9 cellular contexts compared by ENCODE assay signal in genomic region chr1:24189528-24189927, GRCh38. TPM values are rescaled to one million over a fixed set of nuclear protein-coding genes. Genes with fewer than 3 reads are reported as not detected.
DNase-seq lines count a peak whose midpoint lies in the region; ATAC-seq and TF ChIP-seq lines count a peak whose summit lies in the region.
"Had no signal": no experiment of that assay in that cellular context is flagged by ENCODE, and none has a peak within 500 bp of the region (broad histone marks: within the 10 kb centered on the region; RNA-seq: fewer than 3 reads in every experiment).

No MANE protein-coding gene starts in this region.

- H3K4me1 ChIP-seq in OCI-LY3 (ENCODE audit: low read length) (peaks cover 82% of the 10 kb centered on the region), upper lobe of right lung (peaks cover 36% of the 10 kb centered on the region)

- H3K36me3 ChIP-seq in OCI-LY3 (replicated peaks; ENCODE audit: low read depth, low read length) (peaks cover 19% of the 10 kb centered on the region), upper lobe of right lung (no peaks in the 10 kb centered on the region)

- H3K4me2 ChIP-seq in OCI-LY3 (ENCODE audit: low read length): peak overlapping the region; percentile 90

- intact Hi-C loops in upper lobe of right lung (cut with DNase I): no loop called here

- peak overlapping the region; percentile 92 for H3K9ac ChIP-seq in OCI-LY3 (ENCODE audit: low read length)

- no peak for TF ChIP-seq CTCF in OCI-LY3 (IDR thresholded peaks at IDR 0.05; ENCODE audit: low read depth, low read length)
- TF ChIP-seq CTCF in upper lobe of right lung (IDR thresholded peaks at IDR 0.05): no peak

- peaks cover 32% of the 10 kb centered on the region for H3K79me2 ChIP-seq in OCI-LY3 (ENCODE audit: low read length)

- H3K9me3 ChIP-seq in OCI-LY3 (ENCODE audit: insufficient read depth, low read length): no peaks in the 10 kb centered on the region
- H3K9me3 ChIP-seq in upper lobe of right lung: no peaks in the 10 kb centered on the region

- peak overlapping the region; percentile 100 for H3K27ac ChIP-seq in OCI-LY3 (ENCODE audit: low read length)
- peak overlapping the region; percentile 47 for H3K27ac ChIP-seq in upper lobe of right lung

- peaks cover 11% of the 10 kb centered on the region for H4K20me1 ChIP-seq in OCI-LY3 (ENCODE audit: insufficient read depth, low read length)

- ATAC-seq in upper lobe of right lung (peak; percentile 11), GM21825 (IDR thresholded peaks at IDR 0.05; ENCODE audit: unreplicated experiment) (no peak)
- ATAC-seq: Panc1 had no signal

- H3K4me3 ChIP-seq in OCI-LY3 (ENCODE audit: low read length) (peak overlapping the region; percentile 66), upper lobe of right lung (no peak overlapping the region)

- H3K27me3 ChIP-seq in OCI-LY3 (ENCODE audit: low read depth, low read length) (no peaks in the 10 kb centered on the region), upper lobe of right lung (no peaks in the 10 kb centered on the region)

- H2AFZ ChIP-seq in OCI-LY3 (ENCODE audit: low read depth, low read length): no peak overlapping the region

- DNase-seq in stimulated activated CD4-positive, alpha-beta T cell treated with anti-CD3 and anti-CD28 coated beads, Interleukin-1b, Interleukin-23, amount 100 ng/mL, for 48 hours: peak; percentile 28
- DNase-seq in stimulated activated CD4-positive, alpha-beta T cell treated with anti-CD3 and anti-CD28 coated beads, Interleukin-2, amount 100 ng/mL, for 48 hours: no peak
- DNase-seq in cerebellar cortex (ENCODE audit: low spot score): peak; percentile 84
- peak; percentile 77 for DNase-seq in upper lobe of right lung
- no peak for DNase-seq in NCI-H69 (lab: John Stamatoyannopoulos, UW)
- DNase-seq in SHP77 (lab: John Stamatoyannopoulos, UW): no peak

RNA-seq across cellular contexts. Expression of gene IFNLR1, which starts 2.4 kb away (rescaled TPM):
- 11.1 TPM for total RNA-seq in upper lobe of right lung

RNA-seq across cellular contexts. Expression of gene IL22RA1, which starts 46.6 kb away (rescaled TPM):
- 0.87 TPM for total RNA-seq in upper lobe of right lung

Comparison
In these comparisons a context has a peak if more than half of its experiments do, and no peak if none do; other contexts are left out.
1. DNase-seq: peak in stimulated activated CD4-positive, alpha-beta T cell treated with anti-CD3 and anti-CD28 coated beads, Interleukin-1b, Interleukin-23, amount 100 ng/mL, for 48 hours (single experiment), cerebellar cortex (single experiment) and upper lobe of right lung (single experiment); none in stimulated activated CD4-positive, alpha-beta T cell treated with anti-CD3 and anti-CD28 coated beads, Interleukin-2, amount 100 ng/mL, for 48 hours (0 of 2), NCI-H69 (single experiment) and SHP77 (0 of 2).